Comparison of ENCODE assay signal across 8 cellular contexts in genomic region chr22:29074276-29074625, GRCh38. TPM values are rescaled to one million over a fixed set of nuclear protein-coding genes. Genes with fewer than 3 reads are reported as not detected.
DNase-seq lines count a peak whose midpoint lies in the region; ATAC-seq and TF ChIP-seq lines count a peak whose summit lies in the region.

No MANE protein-coding gene starts in this region.

- ATAC-seq in Right ventricle myocardium inferior (no peak), esophagus mucosa (peak; percentile 0), HG02981 (IDR thresholded peaks at IDR 0.05; ENCODE audit: unreplicated experiment) (no peak)

- peak overlapping the region; percentile 82 for H3K4me3 ChIP-seq in left ventricle myocardium inferior
- H3K4me3 ChIP-seq in neural cell (ENCODE audit: low read length): peak overlapping the region; percentile 69
- peak overlapping the region; percentile 79 to 82 for H3K4me3 ChIP-seq in vagina
- no peak overlapping the region for H3K4me3 ChIP-seq in BE2C (ENCODE audit: low read depth, low read length)

- no peaks in the 10 kb centered on the region for H3K9me3 ChIP-seq in left ventricle myocardium inferior (replicated peaks)
- no peaks in the 10 kb centered on the region for H3K9me3 ChIP-seq in neural cell (ENCODE audit: low read length)
- H3K9me3 ChIP-seq in vagina: no peaks in the 10 kb centered on the region
- H3K9me3 ChIP-seq in BE2C: no peaks in the 10 kb centered on the region

- no peak overlapping the region for H3K4me2 ChIP-seq in neural cell (ENCODE audit: low read length)

- no peak overlapping the region for H3K9ac ChIP-seq in neural cell (ENCODE audit: low read length)

- H3K27me3 ChIP-seq in left ventricle myocardium inferior (ENCODE audit: low read depth) (peaks cover 10% of the 10 kb centered on the region), neural cell (ENCODE audit: insufficient read depth, low read depth, low read length) (peaks cover 53% of the 10 kb centered on the region), vagina (no peaks in the 10 kb centered on the region), BE2C (no peaks in the 10 kb centered on the region)

- no peaks in the 10 kb centered on the region for H3K9me2 ChIP-seq in neural cell (ENCODE audit: insufficient read depth, low read length)

- no peak for TF ChIP-seq CTCF in left ventricle myocardium inferior (IDR thresholded peaks at IDR 0.05; ENCODE audit: borderline replicate concordance)
- TF ChIP-seq CTCF in neural cell (IDR thresholded peaks at IDR 0.05; ENCODE audit: poor library complexity, severe bottlenecking): no peak
- no peak for TF ChIP-seq CTCF in vagina (IDR thresholded peaks at IDR 0.05)
- no peak for TF ChIP-seq CTCF in BE2C (IDR thresholded peaks at IDR 0.05; ENCODE audit: low read depth, low read length)

- DNase-seq in left ventricle myocardium inferior (no peak), Right ventricle myocardium inferior (ENCODE audit: missing footprints) (no peak), vagina (ENCODE audit: extremely low spot score in 2 of 2) (no peak), BE2C (no peak), iPS-NIHi7 (ENCODE audit: extremely low spot score) (no peak)

- H3K27ac ChIP-seq in left ventricle myocardium inferior (replicated peaks) (peak overlapping the region; percentile 80), neural cell (ENCODE audit: low read length) (no peak overlapping the region), vagina (peak overlapping the region; percentile 84)

- no peaks in the 10 kb centered on the region for H3F3A ChIP-seq in neural cell (ENCODE audit: insufficient read depth, low read length, poor library complexity, severe bottlenecking)

- no peak for TF ChIP-seq EP300 in neural cell (conservative IDR thresholded peaks at IDR 0.05; ENCODE audit: poor library complexity, severe bottlenecking)

- no peak overlapping the region for H2AFZ ChIP-seq in neural cell (ENCODE audit: low read depth, low read length)

- TF ChIP-seq RAD21 in neural cell (conservative IDR thresholded peaks at IDR 0.05): no peak

- no peaks in the 10 kb centered on the region for H3K79me2 ChIP-seq in neural cell (replicated peaks; ENCODE audit: insufficient read depth, low read length)

- H3K36me3 ChIP-seq in left ventricle myocardium inferior (no peaks in the 10 kb centered on the region), neural cell (ENCODE audit: insufficient read depth, low read length) (no peaks in the 10 kb centered on the region), vagina (no peaks in the 10 kb centered on the region), BE2C (no peaks in the 10 kb centered on the region)

- H3K4me1 ChIP-seq in left ventricle myocardium inferior (peaks cover 67% of the 10 kb centered on the region), vagina (peaks cover 53% of the 10 kb centered on the region), BE2C (peaks cover 7% of the 10 kb centered on the region; the same call in 1 of the 2 replicates)

- no peaks in the 10 kb centered on the region for H4K20me1 ChIP-seq in neural cell (ENCODE audit: insufficient read depth)

- intact Hi-C loops in left ventricle myocardium inferior (cut with micrococcal nuclease) (no loop called here), Right ventricle myocardium inferior (cut with DNase I) (loop anchor here (10.0 kb wide), 1 partner anchor 191 kb away; the partner anchor contains the start of genes EWSR1 and RHBDD3), vagina (cut with DNase I) (no loop called here)

- TF ChIP-seq POLR2A in vagina (IDR thresholded peaks at IDR 0.05): no peak

TF ChIP-seq in neural cell, 6 proteins besides CTCF, POLR2A, EP300 and RAD21:
- TF ChIP-seq EZH2 (IDR thresholded peaks at IDR 0.05; ENCODE audit: borderline replicate concordance, insufficient read depth, low read length, poor library complexity, severe bottlenecking): no peak
- TF ChIP-seq SMC3 (conservative IDR thresholded peaks at IDR 0.05; ENCODE audit: poor library complexity): no peak
- no peak for TF ChIP-seq TAF1 (IDR thresholded peaks at IDR 0.05; ENCODE audit: low read depth)
- no peak for TF ChIP-seq POLR2AphosphoS5 (IDR thresholded peaks at IDR 0.05)
- TF ChIP-seq MXI1 (conservative IDR thresholded peaks at IDR 0.05; ENCODE audit: poor library complexity, severe bottlenecking): no peak
- no peak for TF ChIP-seq REST (IDR thresholded peaks at IDR 0.05; ENCODE audit: borderline replicate concordance)

RNA-seq across cellular contexts. Expression of gene KREMEN1, which starts 1.4 kb away (rescaled TPM):
- total RNA-seq in left ventricle myocardium inferior (102 TPM), Right ventricle myocardium inferior (48.8 TPM), esophagus mucosa (72.9 TPM), vagina (24.6 TPM)
- 2.8 and 3.3 TPM in 2 replicates for polyA plus RNA-seq in neural cell
- polyA minus RNA-seq in neural cell: 3.2 TPM in 2 replicates
- polyA plus RNA-seq in BE2C (2012; ENCODE audit: insufficient read depth, insufficient read length, low read depth): 2.3 TPM

RNA-seq across cellular contexts. Expression of gene C22orf31, which starts 12.6 kb away (rescaled TPM):
- total RNA-seq in left ventricle myocardium inferior (0.30 TPM), Right ventricle myocardium inferior (not detected), esophagus mucosa (not detected), vagina (not detected)
- polyA plus RNA-seq in neural cell: not detected in 2 replicates
- not detected in 2 replicates for polyA minus RNA-seq in neural cell
- not detected for polyA plus RNA-seq in BE2C (2012; ENCODE audit: insufficient read depth, insufficient read length, low read depth)
